8 cellular contexts compared by ENCODE assay signal in the genomic region with DNA sequence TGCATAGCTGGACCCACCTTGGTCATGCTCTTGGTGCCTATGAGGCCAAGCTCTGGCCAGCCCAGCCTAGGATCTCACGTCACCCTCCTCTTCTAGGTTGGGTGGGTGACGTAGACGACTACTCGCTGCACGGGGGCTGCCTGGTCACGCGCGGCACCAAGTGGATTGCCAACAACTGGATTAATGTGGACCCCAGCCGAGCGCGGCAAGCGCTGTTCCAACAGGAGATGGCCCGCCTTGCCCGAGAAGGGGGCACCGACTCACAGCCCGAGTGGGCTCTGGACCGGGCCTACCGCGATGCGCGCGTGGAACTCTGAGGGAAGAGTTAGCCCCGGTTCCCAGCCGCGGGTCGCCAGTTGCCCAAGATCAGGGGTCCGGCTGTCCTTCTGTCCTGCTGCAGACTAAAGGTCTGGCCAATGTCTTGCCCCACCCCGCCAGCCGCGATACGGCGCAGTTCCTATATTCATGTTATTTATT. TPM values are rescaled to one million over a fixed set of nuclear protein-coding genes. Genes with fewer than 3 reads are reported as not detected.
DNase-seq lines count a peak whose midpoint lies in the region; ATAC-seq and TF ChIP-seq lines count a peak whose summit lies in the region.

No MANE protein-coding gene starts in this region.

- POLR2A ChIA-PET in naive thymus-derived CD8-positive, alpha-beta T cell (lab: Charles Lee), result interaction anchor here (0.6 to 7.5 kb wide), 19 partner anchors 10 to 920 kb away, joined by 3 to 278 read pairs (median 5); a partner anchor contains a TSS

- no peak for TF ChIP-seq EP300 in esophagus muscularis mucosa (IDR thresholded peaks at IDR 0.05)

- peak; percentile 3 for ATAC-seq in Right ventricle myocardium superior (ENCODE audit: poor library complexity)
- peak in 1 of 2 donors; percentile 2 for ATAC-seq in naive thymus-derived CD8-positive, alpha-beta T cell
- no peak for ATAC-seq in esophagus mucosa

- H3K4me1 ChIP-seq in esophagus muscularis mucosa, result peaks cover 14 to 32% (median 26%) of the 10 kb centered on the region in 4 donors

- peaks cover 21 to 43% (median 30%) of the 10 kb centered on the region in 4 donors for H3K4me1 Mint-ChIP-seq in naive thymus-derived CD8-positive, alpha-beta T cell

- H3K9me3 ChIP-seq in SK-N-MC (ENCODE audit: low read depth, low read length) (no peaks in the 10 kb centered on the region), esophagus muscularis mucosa (no peaks in the 10 kb centered on the region)

- no peak overlapping the region for H3K9ac ChIP-seq in SK-N-MC (ENCODE audit: insufficient read length)

- WGBS in esophagus muscularis mucosa, result 0% methylated on average over 13 of the region's 32 CpGs

- H3K36me3 Mint-ChIP-seq in naive thymus-derived CD8-positive, alpha-beta T cell, result peaks cover 0 to 13% (median 0%) of the 10 kb centered on the region in 3 donors

- no peak overlapping the region for H3K27ac ChIP-seq in SK-N-MC
- H3K27ac ChIP-seq in esophagus muscularis mucosa (replicated peaks in 1 of 4), result peak overlapping the region; percentile 94 to 99 (median 94)

- no peaks in the 10 kb centered on the region for H3K9me3 Mint-ChIP-seq in naive thymus-derived CD8-positive, alpha-beta T cell

- H3K4me3 ChIP-seq in SK-N-MC, result peak overlapping the region; percentile 84
- peak overlapping the region; percentile 65 to 94 (median 78) for H3K4me3 ChIP-seq in esophagus muscularis mucosa

- H3K4me3 Mint-ChIP-seq in naive thymus-derived CD8-positive, alpha-beta T cell, result peak overlapping the region; percentile 94 to 100 (median 99)

- H3K27ac Mint-ChIP-seq in naive thymus-derived CD8-positive, alpha-beta T cell, result peak overlapping the region; percentile 97 to 100 (median 99)

- DNase-seq in Right ventricle myocardium superior, result no peak
- DNase-seq in cardiac septum (ENCODE audit: low spot score), result no peak
- no peak for DNase-seq in SK-N-MC (ENCODE audit: low read depth, low spot score)
- DNase-seq in esophagus muscularis mucosa (ENCODE audit: extremely low spot score), result no peak
- peak in 1 of 10 donors; percentile 23 for DNase-seq in naive thymus-derived CD8-positive, alpha-beta T cell
- no peak for DNase-seq in NCI-H526 treated with DMSO at 0.1 percent for 48 hours (lab: John Stamatoyannopoulos, UW)
- no peak for DNase-seq in stimulated activated naive CD4-positive, alpha-beta T cell (lab: John Stamatoyannopoulos, UW)

- no peaks in the 10 kb centered on the region for H3K36me3 ChIP-seq in SK-N-MC (ENCODE audit: insufficient read depth, low read length)
- H3K36me3 ChIP-seq in esophagus muscularis mucosa, result peaks cover 0 to 22% (median 8%) of the 10 kb centered on the region in 4 donors

- TF ChIP-seq POLR2A in esophagus muscularis mucosa (IDR thresholded peaks at IDR 0.05; ENCODE audit: low read depth), result no peak

- intact Hi-C loops in Right ventricle myocardium superior (cut with DNase I) (no loop called here), cardiac septum (cut with DNase I) (loop anchor here (2.0 to 5.0 kb wide), 2 partner anchors 18 to 89 kb away; a partner anchor contains a TSS), esophagus muscularis mucosa (cut with DNase I) (loop anchor here (10.0 kb wide), 1 partner anchor 88 kb away; a partner anchor contains a TSS)

- no peak for TF ChIP-seq CTCF in esophagus muscularis mucosa (IDR thresholded peaks at IDR 0.05)

- H3K27me3 Mint-ChIP-seq in naive thymus-derived CD8-positive, alpha-beta T cell, result no peaks in the 10 kb centered on the region

- H3K27me3 ChIP-seq in esophagus muscularis mucosa, result no peaks in the 10 kb centered on the region

RNA-seq across cellular contexts. Expression of a gene that starts 0.6 kb away (rescaled TPM):
- total RNA-seq in Right ventricle myocardium superior, result 71.6 TPM
- 96.6 TPM for total RNA-seq in cardiac septum
- 100 to 1,000 TPM in 1 of 4 donors, 10 to 100 TPM in 3; 77.2 to 101 (median 89.0) TPM for total RNA-seq in esophagus muscularis mucosa
- 100 to 1,000 TPM; 332 to 351 TPM for total RNA-seq in naive thymus-derived CD8-positive, alpha-beta T cell
- polyA plus RNA-seq in naive thymus-derived CD8-positive, alpha-beta T cell, result 100 to 1,000 TPM in 2 of 3 donors, 10 to 100 TPM in 1; 96.3 to 126 (median 111) TPM
- 36.3 TPM for total RNA-seq in esophagus mucosa

RNA-seq across cellular contexts. Expression of a gene that starts 11.8 kb away (rescaled TPM):
- 7.9 TPM for total RNA-seq in Right ventricle myocardium superior
- 13.6 TPM for total RNA-seq in cardiac septum
- total RNA-seq in esophagus muscularis mucosa, result 10 to 100 TPM; 12.4 to 31.5 (median 20.1) TPM
- 10 to 100 TPM; 23.9 to 24.2 TPM for total RNA-seq in naive thymus-derived CD8-positive, alpha-beta T cell
- 10 to 100 TPM; 20.8 to 21.9 (median 21.8) TPM for polyA plus RNA-seq in naive thymus-derived CD8-positive, alpha-beta T cell
- 33.1 TPM for total RNA-seq in esophagus mucosa

RNA-seq across cellular contexts. Expression of a gene that starts 15.3 kb away (rescaled TPM):
- 165 TPM for total RNA-seq in Right ventricle myocardium superior
- total RNA-seq in cardiac septum, result 140 TPM
- total RNA-seq in esophagus muscularis mucosa, result 100 to 1,000 TPM in 3 of 4 donors, 10 to 100 TPM in 1; 90.9 to 142 (median 116) TPM
- total RNA-seq in naive thymus-derived CD8-positive, alpha-beta T cell, result 10 to 100 TPM; 87.1 to 89.2 TPM
- polyA plus RNA-seq in naive thymus-derived CD8-positive, alpha-beta T cell, result 100 to 1,000 TPM; 140 to 226 (median 202) TPM
- total RNA-seq in esophagus mucosa, result 44.0 TPM

RNA-seq across cellular contexts. Expression of a gene that starts 16.6 kb away (rescaled TPM):
- 25.1 TPM for total RNA-seq in Right ventricle myocardium superior
- total RNA-seq in cardiac septum, result 37.0 TPM
- total RNA-seq in esophagus muscularis mucosa, result 10 to 100 TPM; 25.3 to 46.4 (median 35.2) TPM
- 10 to 100 TPM; 57.0 to 62.5 TPM for total RNA-seq in naive thymus-derived CD8-positive, alpha-beta T cell
- polyA plus RNA-seq in naive thymus-derived CD8-positive, alpha-beta T cell, result 10 to 100 TPM; 20.3 to 23.3 (median 22.9) TPM
- total RNA-seq in esophagus mucosa, result 8.4 TPM

RNA-seq across cellular contexts. Expression of a gene that starts 22.6 kb away (rescaled TPM):
- total RNA-seq in Right ventricle myocardium superior, result 58.5 TPM
- total RNA-seq in cardiac septum, result 49.5 TPM
- 100 to 1,000 TPM in 3 of 4 donors, 10 to 100 TPM in 1; 71.0 to 174 (median 123) TPM for total RNA-seq in esophagus muscularis mucosa
- total RNA-seq in naive thymus-derived CD8-positive, alpha-beta T cell, result 100 to 1,000 TPM; 121 to 129 TPM
- 100 to 1,000 TPM in 2 of 3 donors, 10 to 100 TPM in 1; 97.3 to 121 (median 118) TPM for polyA plus RNA-seq in naive thymus-derived CD8-positive, alpha-beta T cell
- total RNA-seq in esophagus mucosa, result 270 TPM
